In genomic region chr2:105546623-105546964, GRCh38 we compare ENCODE assay signal across 18 cellular contexts.
DNase-seq lines count a peak whose midpoint lies in the region; ATAC-seq, FAIRE-seq and TF ChIP-seq lines count a peak whose summit lies in the region.
"Had no signal": no experiment of that assay in that cellular context is flagged by ENCODE, and none has a peak within 500 bp of the region (broad histone marks: within the 10 kb centered on the region; RNA-seq: fewer than 3 reads in every experiment).

No MANE protein-coding gene starts in this region.

- H4K20me1 ChIP-seq in Loucy (ENCODE audit: insufficient read depth, low read length, poor library complexity, severe bottlenecking), result no peaks in the 10 kb centered on the region
- no peaks in the 10 kb centered on the region for H4K20me1 ChIP-seq in H1 (replicated peaks in 1 of 2; ENCODE audit: control insufficient read depth in 1 of 2, insufficient read depth in 2 of 2, low read length in 2 of 2)

- TF ChIP-seq EP300 in H1 (IDR thresholded peaks at IDR 0.05; ENCODE audit: borderline replicate concordance in 1 of 2, low read depth in 2 of 2, low read length in 2 of 2), result no peak

- WGBS in H1 (ENCODE audit: extremely low coverage in 1 of 2, insufficient coverage in 1 of 2, insufficient read length in 1 of 2, insufficient replicate concordance in 2 of 2, low coverage in 1 of 2, low lambda C conversion rate in 2 of 2, missing lambda C conversion rate in 1 of 2), 2 experiments, result 84% methylated on average over 7 of the region's 7 CpGs; no CpG with 5 or more reads in 1 of the 2 experiments

- no peak for DNase-seq in activated naive CD8-positive, alpha-beta T cell treated with anti-CD3 and anti-CD28 coated beads, Interleukin-2, amount 10 ng/mL, durations not matched to agents 7 days and 5 days
- no peak for DNase-seq in activated naive CD8-positive, alpha-beta T cell treated with anti-CD3 and anti-CD28 coated beads for 36 hours
- DNase-seq in H1 (ENCODE audit: low read depth in 1 of 2, low spot score in 2 of 2) (no peak), type B pancreatic cell (ENCODE audit: extremely low spot score, unreplicated experiment) (peak; percentile 20), COLO829 (ENCODE audit: low spot score) (no peak)
- DNase-seq: activated T-cell treated with anti-CD3 and anti-CD28 coated beads for 4 hours, Calu3, left lung, NCI-H2029 treated with DMSO at 0.1 percent for 48 hours, SIG-M5 had no signal

- H3K56ac ChIP-seq in H1 (replicated peaks; ENCODE audit: insufficient read length, low read depth, low read length), result no peak overlapping the region

- no peak for TF ChIP-seq POLR2A in H1 (IDR thresholded peaks at IDR 0.05; ENCODE audit: control extremely low read depth in 1 of 2, low read depth in 2 of 2, low read length in 2 of 2)

- no peaks in the 10 kb centered on the region for H3K36me3 Mint-ChIP-seq in activated naive CD8-positive, alpha-beta T cell treated with anti-CD3 and anti-CD28 coated beads, Interleukin-2, amount 10 ng/mL, durations not matched to agents 7 days and 5 days
- no peaks in the 10 kb centered on the region for H3K36me3 Mint-ChIP-seq in activated naive CD8-positive, alpha-beta T cell treated with anti-CD3 and anti-CD28 coated beads for 36 hours
- no peaks in the 10 kb centered on the region for H3K36me3 Mint-ChIP-seq in type B pancreatic cell

- H3K27me3 ChIP-seq in Loucy (ENCODE audit: insufficient read depth, low read length, poor library complexity, severe bottlenecking) (no peaks in the 10 kb centered on the region), H1 (replicated peaks in 1 of 4; ENCODE audit: control insufficient read depth in 3 of 4, extremely low read depth in 1 of 4, insufficient read depth in 3 of 4, low read length in 3 of 4) (no peaks in the 10 kb centered on the region)

- peak overlapping the region; percentile 46 for H3K4me3 Mint-ChIP-seq in activated naive CD8-positive, alpha-beta T cell treated with anti-CD3 and anti-CD28 coated beads, Interleukin-2, amount 10 ng/mL, durations not matched to agents 7 days and 5 days
- no peak overlapping the region for H3K4me3 Mint-ChIP-seq in activated naive CD8-positive, alpha-beta T cell treated with anti-CD3 and anti-CD28 coated beads for 36 hours
- H3K4me3 Mint-ChIP-seq in type B pancreatic cell, result no peak overlapping the region
- H3K4me3 Mint-ChIP-seq: stimulated activated naive CD8-positive, alpha-beta T cell treated with anti-CD3 and anti-CD28 coated beads, Interleukin-15, Interleukin-2, amounts not matched to agents 100 ng/mL and 50 ng/mL, for 24 hours had no signal

- no peak overlapping the region for H2BK20ac ChIP-seq in H1 (ENCODE audit: low read length)

- no peaks in the 10 kb centered on the region for H3K79me2 ChIP-seq in Loucy (ENCODE audit: insufficient read depth, low read length)
- no peaks in the 10 kb centered on the region for H3K79me2 ChIP-seq in H1 (ENCODE audit: control insufficient read depth in 1 of 2, insufficient read depth in 2 of 2, low read length in 2 of 2)

- no peak overlapping the region for H4K91ac ChIP-seq in H1 (replicated peaks; ENCODE audit: insufficient read length, low read length)

- H3K4me1 ChIP-seq in Loucy (ENCODE audit: insufficient read depth, low read length, poor library complexity, severe bottlenecking) (peaks cover 8% of the 10 kb centered on the region), H1 (replicated peaks in 1 of 4; ENCODE audit: control insufficient read depth in 3 of 4, insufficient read depth in 4 of 4, low read length in 3 of 4) (no peaks in the 10 kb centered on the region; a peak in 1 of 7 replicates)
- H3K4me1 ChIP-seq: gastroesophageal sphincter, left lung had no signal

- H3F3A ChIP-seq in Loucy (ENCODE audit: low read depth), result no peaks in the 10 kb centered on the region

- H3K18ac ChIP-seq in H1 (ENCODE audit: extremely low read depth, low read length), result no peak overlapping the region

- no peak overlapping the region for H4K8ac ChIP-seq in H1 (ENCODE audit: extremely low read depth, insufficient read depth, low read length)

- H3K4ac ChIP-seq in H1 (replicated peaks; ENCODE audit: insufficient read length, low read depth, low read length), result no peak overlapping the region

- no peak overlapping the region for H4K5ac ChIP-seq in H1 (ENCODE audit: insufficient read length, low read depth, low read length)

- no peak overlapping the region for H3K14ac ChIP-seq in H1 (ENCODE audit: insufficient read length)

- H3K27me3 Mint-ChIP-seq in activated naive CD8-positive, alpha-beta T cell treated with anti-CD3 and anti-CD28 coated beads, Interleukin-2, amount 10 ng/mL, durations not matched to agents 7 days and 5 days, result peaks cover 16% of the 10 kb centered on the region
- no peaks in the 10 kb centered on the region for H3K27me3 Mint-ChIP-seq in activated naive CD8-positive, alpha-beta T cell treated with anti-CD3 and anti-CD28 coated beads for 36 hours
- peaks cover 3% of the 10 kb centered on the region for H3K27me3 Mint-ChIP-seq in type B pancreatic cell

- no peak overlapping the region for H3K23ac ChIP-seq in H1 (ENCODE audit: insufficient read length)

- H2BK120ac ChIP-seq in H1 (replicated peaks; ENCODE audit: low read depth, low read length), result no peak overlapping the region

- no peak for TF ChIP-seq RAD21 in H1 (IDR thresholded peaks at IDR 0.05 in 1 of 2, conservative IDR thresholded peaks at IDR 0.05 in 1 of 2; ENCODE audit: low read depth in 2 of 2, low read length in 2 of 2)

- H3K9ac ChIP-seq in Loucy (ENCODE audit: low read depth, low read length, poor library complexity, severe bottlenecking) (no peak overlapping the region), H1 (replicated peaks in 1 of 4; ENCODE audit: extremely low read depth in 1 of 4, low read depth in 3 of 4, low read length in 3 of 4) (no peak overlapping the region)

- H2AFZ ChIP-seq in Loucy (ENCODE audit: low read length), result peak overlapping the region; percentile 51
- peak overlapping the region; percentile 76 for H2AFZ ChIP-seq in H1 (ENCODE audit: low read length)

- peak overlapping the region; percentile 43 for H3K4me2 ChIP-seq in Loucy (ENCODE audit: low read depth, low read length, poor library complexity, severe bottlenecking)
- H3K4me2 ChIP-seq in H1 (ENCODE audit: insufficient read depth in 1 of 2, low read depth in 2 of 2, low read length in 2 of 2), result no peak overlapping the region

- CTCF ChIA-PET in H1 (lab: Charles Lee; ENCODE audit: partially characterized antibody), result interaction anchor here (0.6 to 4.1 kb wide), 10 partner anchors 8 to 717 kb away, joined by 3 to 22 read pairs (median 3); no protein-coding TSS in a partner anchor

- FAIRE-seq in H1 (lab: Jason Lieb, UNC), result no peak
- FAIRE-seq: bronchial epithelial cell, G401.6 had no signal

- H3K4me1 Mint-ChIP-seq in activated naive CD8-positive, alpha-beta T cell treated with anti-CD3 and anti-CD28 coated beads, Interleukin-2, amount 10 ng/mL, durations not matched to agents 7 days and 5 days, result peaks cover 7% of the 10 kb centered on the region
- H3K4me1 Mint-ChIP-seq in activated naive CD8-positive, alpha-beta T cell treated with anti-CD3 and anti-CD28 coated beads for 36 hours, result peaks cover 4% of the 10 kb centered on the region
- H3K4me1 Mint-ChIP-seq in type B pancreatic cell (ENCODE audit: unreplicated experiment), result peaks cover 4% of the 10 kb centered on the region

- H3K4me3 ChIP-seq in Loucy (ENCODE audit: low read length, poor library complexity, severe bottlenecking), result peak overlapping the region; percentile 34
- H3K4me3 ChIP-seq in H1 (ENCODE audit: extremely low read depth in 1 of 4, insufficient read depth in 2 of 4, low read depth in 3 of 4, low read length in 4 of 4), result no peak overlapping the region
- H3K4me3 ChIP-seq: gastroesophageal sphincter, left lung had no signal

- H3K23me2 ChIP-seq in H1 (ENCODE audit: low read depth, low read length), result no peaks in the 10 kb centered on the region

- POLR2A ChIA-PET in activated naive CD8-positive, alpha-beta T cell treated with anti-CD3 and anti-CD28 coated beads, Interleukin-2, amount 10 ng/mL, durations not matched to agents 7 days and 5 days (lab: Charles Lee), result no interaction called here
- POLR2A ChIA-PET in H1 (lab: Charles Lee; ENCODE audit: partially characterized antibody), result no interaction called here

- ATAC-seq in activated naive CD8-positive, alpha-beta T cell treated with anti-CD3 and anti-CD28 coated beads, Interleukin-2, amount 10 ng/mL, durations not matched to agents 7 days and 5 days (ENCODE audit: low read depth), result peak; percentile 65
- ATAC-seq in HG03432 (IDR thresholded peaks at IDR 0.05; ENCODE audit: unreplicated experiment), result no peak
- ATAC-seq: esophagus mucosa, gastroesophageal sphincter, left lung, sciatic nerve had no signal

- H3K79me1 ChIP-seq in H1 (ENCODE audit: low read depth, low read length), result no peaks in the 10 kb centered on the region

- H3K27ac ChIP-seq in H1 (ENCODE audit: low read depth, low read length), result no peak overlapping the region
- H3K27ac ChIP-seq: gastroesophageal sphincter, left lung had no signal

- no peak overlapping the region for H2BK12ac ChIP-seq in H1 (ENCODE audit: low read depth, low read length)

- peak overlapping the region; percentile 27 for H3K27ac Mint-ChIP-seq in activated naive CD8-positive, alpha-beta T cell treated with anti-CD3 and anti-CD28 coated beads, Interleukin-2, amount 10 ng/mL, durations not matched to agents 7 days and 5 days
- H3K27ac Mint-ChIP-seq in activated naive CD8-positive, alpha-beta T cell treated with anti-CD3 and anti-CD28 coated beads for 36 hours, result no peak overlapping the region
- no peak overlapping the region for H3K27ac Mint-ChIP-seq in type B pancreatic cell
- H3K27ac Mint-ChIP-seq: stimulated activated naive CD8-positive, alpha-beta T cell treated with anti-CD3 and anti-CD28 coated beads, Interleukin-15, Interleukin-2, amounts not matched to agents 100 ng/mL and 50 ng/mL, for 24 hours had no signal

- H3K9me3 ChIP-seq in Loucy (ENCODE audit: insufficient read depth, low read depth, low read length), result no peaks in the 10 kb centered on the region
- no peaks in the 10 kb centered on the region for H3K9me3 ChIP-seq in H1 (ENCODE audit: insufficient read depth in 2 of 2, low read depth in 1 of 2, low read length in 1 of 2)
- H3K9me3 ChIP-seq: gastroesophageal sphincter, left lung had no signal

- no peak overlapping the region for H2AK5ac ChIP-seq in H1 (ENCODE audit: low read depth, low read length)

- no peak overlapping the region for H2BK15ac ChIP-seq in H1 (ENCODE audit: low read length)

- H3K9me3 Mint-ChIP-seq in activated naive CD8-positive, alpha-beta T cell treated with anti-CD3 and anti-CD28 coated beads, Interleukin-2, amount 10 ng/mL, durations not matched to agents 7 days and 5 days, result no peaks in the 10 kb centered on the region
- no peaks in the 10 kb centered on the region for H3K9me3 Mint-ChIP-seq in activated naive CD8-positive, alpha-beta T cell treated with anti-CD3 and anti-CD28 coated beads for 36 hours
- H3K9me3 Mint-ChIP-seq in type B pancreatic cell, result no peaks in the 10 kb centered on the region
- H3K9me3 Mint-ChIP-seq: stimulated activated naive CD8-positive, alpha-beta T cell treated with anti-CD3 and anti-CD28 coated beads, Interleukin-15, Interleukin-2, amounts not matched to agents 100 ng/mL and 50 ng/mL, for 24 hours had no signal

- H3K36me3 ChIP-seq in Loucy (ENCODE audit: insufficient read depth, low read length) (no peaks in the 10 kb centered on the region), H1 (ENCODE audit: control insufficient read depth in 2 of 4, insufficient read depth in 4 of 4, low read length in 3 of 4) (no peaks in the 10 kb centered on the region)
- H3K36me3 ChIP-seq: gastroesophageal sphincter, left lung had no signal

- TF ChIP-seq CTCF in Loucy (conservative IDR thresholded peaks at IDR 0.05; ENCODE audit: low read length) (no peak), H1 (IDR thresholded peaks at IDR 0.05; ENCODE audit: control extremely low read depth in 1 of 3, insufficient read depth in 1 of 3, low read depth in 1 of 3, low read length in 3 of 3) (no peak), type B pancreatic cell (conservative IDR thresholded peaks at IDR 0.05) (no peak)

- no peak overlapping the region for H2BK5ac ChIP-seq in H1 (ENCODE audit: low read depth, low read length)

- no peaks in the 10 kb centered on the region for H3K9me2 ChIP-seq in Loucy (replicated peaks; ENCODE audit: low read depth, low read length)
